ENCODE assay signal across 1 cellular context in genomic region chr1:12044187-12044877, GRCh38.
A peak's percentile ranks its signal among the peaks of the same experiment; 100 is the strongest.
TF ChIP-seq lines count a peak whose summit lies in the region.

No MANE protein-coding gene starts in this region.

TF ChIP-seq in HepG2, 621 proteins besides CTCF, POLR2A, EP300 and RAD21:
- peak; percentile 56; the same call in 1 of the 2 replicates for TF ChIP-seq USF2 (IDR thresholded peaks at IDR 0.05; ENCODE audit: low read depth, low read length)
- peak; percentile 68; the same call in 1 of the 2 replicates for TF ChIP-seq USF2 (CRISPR knock-in tag; IDR thresholded peaks at IDR 0.05; ENCODE audit: borderline replicate concordance)
- TF ChIP-seq BHLHE40 (IDR thresholded peaks at IDR 0.05; ENCODE audit: low read length): peak; percentile 56; the same call in 1 of the 2 replicates
